ENCODE assay signal across 22 cellular contexts in the genomic region with DNA sequence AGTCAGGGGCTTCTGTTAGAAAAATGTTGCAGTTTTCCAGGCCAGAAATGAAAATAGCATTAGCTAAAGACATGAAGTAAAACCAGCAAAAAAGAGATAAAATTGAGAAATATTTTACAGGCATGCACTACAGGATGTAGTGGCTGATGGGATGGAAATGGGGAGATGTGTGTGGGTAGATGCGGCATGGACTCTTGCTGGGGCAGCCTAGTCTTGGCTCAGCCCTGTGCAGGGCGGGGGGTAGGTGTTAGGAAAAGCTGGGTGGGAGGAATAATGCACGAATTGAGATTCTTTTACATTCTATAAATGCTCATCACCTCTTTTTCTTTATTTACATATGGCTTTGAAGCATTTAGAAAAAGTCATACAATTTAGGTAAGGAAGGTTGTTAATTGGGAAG.
"Had no signal": no experiment of that assay in that cellular context is flagged by ENCODE, and none has a peak within 500 bp of the region (broad histone marks: within the 10 kb centered on the region; RNA-seq: fewer than 3 reads in every experiment).

No MANE protein-coding gene starts in this region.

- H3K4me2 ChIP-seq: neural progenitor cell had no signal

- H3K9me3 ChIP-seq: ovary, psoas muscle, right lobe of liver, sigmoid colon, thoracic aorta, thyroid gland, tibial nerve, upper lobe of left lung, vagina had no signal

- DNase-seq: natural killer cell; occipital lobe; ovary; psoas muscle; right cardiac atrium; right lobe of liver; sigmoid colon; small intestine; stimulated activated CD4-positive, alpha-beta T cell treated with anti-CD3 and anti-CD28 coated beads, Interleukin-15, amount 100 ng/mL, for 24 hours; stimulated activated CD4-positive, alpha-beta T cell treated with anti-CD3 and anti-CD28 coated beads, Interleukin-2, amount 100 ng/mL, for 24 hours; stimulated activated CD4-positive, alpha-beta T cell treated with anti-CD3 and anti-CD28 coated beads, Interleukin-2, amount 100 ng/mL, for 48 hours; stimulated activated CD4-positive, alpha-beta T cell treated with anti-CD3 and anti-CD28 coated beads, Interleukin-4, amount 100 ng/mL, for 24 hours; stimulated activated naive B cell treated with anti-CD40 and anti-IgM and Interleukin-4, amounts not matched to agents 10 μg/mL and 1 μg/mL and 100 μg/mL, for 72 hours; stimulated activated naive CD4-positive, alpha-beta T cell treated with Interleukin-2 at 50 U/mL for 16 hours; stomach; thyroid gland; upper lobe of left lung had no signal

- H3K27me3 ChIP-seq: neural progenitor cell, ovary, right lobe of liver, sigmoid colon, stomach, thyroid gland, tibial nerve, upper lobe of left lung, vagina had no signal

- H3K79me2 ChIP-seq: parathyroid adenoma had no signal

- H3K4me3 ChIP-seq: neural progenitor cell, ovary, psoas muscle, right lobe of liver, sigmoid colon, stomach, thoracic aorta, thyroid gland, tibial nerve, upper lobe of left lung, vagina had no signal

- H3K9ac ChIP-seq: neural progenitor cell, parathyroid adenoma had no signal

- H3K27ac ChIP-seq: neural progenitor cell, ovary, parathyroid adenoma, psoas muscle, right lobe of liver, sigmoid colon, stomach, thoracic aorta, thyroid gland, tibial nerve, upper lobe of left lung, vagina had no signal

- H3K4me1 ChIP-seq: neural progenitor cell, parathyroid adenoma, psoas muscle, right lobe of liver, sigmoid colon, stomach, thyroid gland, tibial nerve, upper lobe of left lung, vagina had no signal

- H3K36me3 ChIP-seq: neural progenitor cell, ovary, right lobe of liver, sigmoid colon, stomach, thoracic aorta, thyroid gland, tibial nerve, upper lobe of left lung, vagina had no signal
